ENCODE assay signal across 1 cellular context in the genomic region with DNA sequence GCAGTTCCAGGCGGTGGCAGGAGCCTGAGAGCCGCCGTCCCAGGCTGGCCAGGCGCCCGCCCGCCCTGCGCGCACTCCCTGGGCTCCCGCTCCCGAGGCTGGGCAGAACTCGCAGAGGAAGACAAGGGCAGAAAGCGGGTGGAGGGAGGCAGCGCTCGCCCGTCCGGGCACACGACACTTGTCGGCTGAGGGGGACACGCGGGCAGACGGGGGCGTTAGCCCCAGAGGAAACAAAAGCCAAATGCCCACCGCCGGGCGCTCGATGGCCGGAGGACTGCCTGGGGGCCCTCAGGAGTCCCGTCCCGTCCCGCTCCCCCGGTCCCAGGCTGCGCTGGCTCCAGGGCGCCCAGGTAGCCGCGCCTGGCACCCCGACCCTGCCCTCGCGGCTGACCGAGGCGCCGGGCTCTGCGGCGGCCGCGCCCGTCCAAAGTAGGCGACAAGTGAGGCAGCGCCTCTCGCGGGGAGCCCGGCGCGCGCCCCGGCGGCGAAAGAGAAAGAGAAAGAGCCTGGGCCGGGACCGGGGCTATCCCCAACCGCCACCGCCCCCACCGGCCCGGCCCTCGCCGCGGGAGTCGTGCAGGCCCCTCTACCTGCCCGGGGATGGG.
TF ChIP-seq lines count a peak whose summit lies in the region.

No MANE protein-coding gene starts in this region.

TF ChIP-seq in IMR-90, 13 proteins besides CTCF, POLR2A, EP300 and RAD21 (continued from another document):
- no peak for TF ChIP-seq RFX5 (IDR thresholded peaks at IDR 0.05; ENCODE audit: low read depth, low read length)
- no peak for TF ChIP-seq CEBPB (IDR thresholded peaks at IDR 0.05; ENCODE audit: low read depth, low read length)
- TF ChIP-seq, protein P1, sequence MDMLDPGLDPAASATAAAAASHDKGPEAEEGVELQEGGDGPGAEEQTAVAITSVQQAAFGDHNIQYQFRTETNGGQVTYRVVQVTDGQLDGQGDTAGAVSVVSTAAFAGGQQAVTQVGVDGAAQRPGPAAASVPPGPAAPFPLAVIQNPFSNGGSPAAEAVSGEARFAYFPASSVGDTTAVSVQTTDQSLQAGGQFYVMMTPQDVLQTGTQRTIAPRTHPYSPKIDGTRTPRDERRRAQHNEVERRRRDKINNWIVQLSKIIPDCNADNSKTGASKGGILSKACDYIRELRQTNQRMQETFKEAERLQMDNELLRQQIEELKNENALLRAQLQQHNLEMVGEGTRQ (IDR thresholded peaks at IDR 0.05; ENCODE audit: low read depth, low read length) = no peak
- TF ChIP-seq MAZ (IDR thresholded peaks at IDR 0.05; ENCODE audit: borderline replicate concordance, low read depth, low read length) = no peak
- no peak for TF ChIP-seq MAFK (IDR thresholded peaks at IDR 0.05; ENCODE audit: low read depth, low read length)
- no peak for TF ChIP-seq SMC3 (IDR thresholded peaks at IDR 0.05; ENCODE audit: low read depth, low read length)
- TF ChIP-seq RCOR1 (IDR thresholded peaks at IDR 0.05; ENCODE audit: insufficient replicate concordance, low read length) = no peak
TF ChIP-seq in IMR-90: peak in this region for 0.
